Comparison of ENCODE assay signal across 1 cellular context in genomic region chr16:16828913-16829398, GRCh38.
TF ChIP-seq lines count a peak whose summit lies in the region.

No MANE protein-coding gene starts in this region.

TF ChIP-seq in K562, 482 proteins besides CTCF, POLR2A, EP300 and RAD21 (continued from another document and continues in another):
- TF ChIP-seq HMBOX1 (IDR thresholded peaks at IDR 0.05): peak; percentile 72
- TF ChIP-seq SMARCE1 (IDR thresholded peaks at IDR 0.05): peak; percentile 60; the same call in 1 of the 2 replicates
- TF ChIP-seq HDAC1 (IDR thresholded peaks at IDR 0.05): 0 out of 4 replicates have a peak, but pooled peaks of 1 of the 2 experiments have one; percentile 25
- TF ChIP-seq SRSF1 (IDR thresholded peaks at IDR 0.05; ENCODE audit: low read depth, low read length): no peak
- no peak for TF ChIP-seq ATF2 (CRISPR knock-in tag; IDR thresholded peaks at IDR 0.05)
- TF ChIP-seq ZNF263 (CRISPR knock-in tag; IDR thresholded peaks at IDR 0.05; ENCODE audit: borderline replicate concordance): peak; percentile 57; the same call in 1 of the 2 replicates
- TF ChIP-seq MLLT1 (IDR thresholded peaks at IDR 0.05): 0 out of 4 replicates have a peak, but pooled peaks of 1 of the 2 experiments have one; percentile 55
- no peak for TF ChIP-seq HES1 (IDR thresholded peaks at IDR 0.05; ENCODE audit: low read depth)
- TF ChIP-seq CBFA2T3 (IDR thresholded peaks at IDR 0.05): peak; percentile 18; the same call in 1 of the 2 replicates
- peak; percentile 26; the same call in 1 of the 2 replicates for TF ChIP-seq TEAD4 (IDR thresholded peaks at IDR 0.05; ENCODE audit: low read length)
- TF ChIP-seq TEAD4 (CRISPR knock-in tag; IDR thresholded peaks at IDR 0.05; ENCODE audit: borderline replicate concordance): no peak
- no peak for TF ChIP-seq EHMT2 (IDR thresholded peaks at IDR 0.05)
- TF ChIP-seq FOXA3 (CRISPR knock-in tag; conservative IDR thresholded peaks at IDR 0.05 in 1 of 2, IDR thresholded peaks at IDR 0.05 in 1 of 2): no peak
- TF ChIP-seq ESRRA (IDR thresholded peaks at IDR 0.05; ENCODE audit: borderline replicate concordance, low read depth): peak; percentile 65; the same call in 1 of the 2 replicates
- 0 out of 2 replicates have a peak, but pooled peaks have one; percentile 10 for TF ChIP-seq TCF3 (CRISPR knock-in tag; IDR thresholded peaks at IDR 0.05)
- peak; percentile 58 for TF ChIP-seq DPF2 (IDR thresholded peaks at IDR 0.05)
- peak; percentile 48; the same call in 1 of the 2 replicates for TF ChIP-seq ATF3 (IDR thresholded peaks at IDR 0.05)
- no peak for TF ChIP-seq ATF3 (CRISPR knock-in tag; conservative IDR thresholded peaks at IDR 0.05)
- TF ChIP-seq JUND (IDR thresholded peaks at IDR 0.05; ENCODE audit: borderline replicate concordance, low read depth, low read length): peak; percentile 28; the same call in 1 of the 2 replicates
- peak; percentile 62; the same call in 2 of the 3 replicates for TF ChIP-seq JUND (tag; IDR thresholded peaks at IDR 0.05; ENCODE audit: borderline replicate concordance, low read depth, low read length)
- no peak for TF ChIP-seq ZNF224 (CRISPR knock-in tag; IDR thresholded peaks at IDR 0.05)
- TF ChIP-seq EGR1 (conservative IDR thresholded peaks at IDR 0.05): peak; percentile 78
- TF ChIP-seq E2F8 (IDR thresholded peaks at IDR 0.05; ENCODE audit: low read depth, partially characterized antibody): peak; percentile 35
- TF ChIP-seq LARP7 (IDR thresholded peaks at IDR 0.05): no peak
- peak; percentile 83 for TF ChIP-seq MIER1 (IDR thresholded peaks at IDR 0.05; ENCODE audit: low read depth)
- TF ChIP-seq PBX2 (CRISPR knock-in tag; IDR thresholded peaks at IDR 0.05; ENCODE audit: low read depth): no peak
- peak; percentile 38; the same call in 1 of the 2 replicates for TF ChIP-seq PBX2 (tag; conservative IDR thresholded peaks at IDR 0.05; ENCODE audit: low read depth)
- peak; percentile 65 for TF ChIP-seq SPI1 (IDR thresholded peaks at IDR 0.05; ENCODE audit: borderline replicate concordance, low read depth, low read length)
- TF ChIP-seq TEAD1 (CRISPR knock-in tag; IDR thresholded peaks at IDR 0.05): 0 out of 4 replicates have a peak, but pooled peaks of 1 of the 2 experiments have one; percentile 35
- no peak for TF ChIP-seq CBFA2T2 (conservative IDR thresholded peaks at IDR 0.05)
- TF ChIP-seq ATF7 (IDR thresholded peaks at IDR 0.05): peak; percentile 55; the same call in 1 of the 2 replicates
- peak; percentile 90 for TF ChIP-seq PRDM10 (IDR thresholded peaks at IDR 0.05; ENCODE audit: partially characterized antibody)
- no peak for TF ChIP-seq MAFK (IDR thresholded peaks at IDR 0.05; ENCODE audit: low read length)
- TF ChIP-seq CXXC5 (CRISPR knock-in tag; IDR thresholded peaks at IDR 0.05): 0 out of 2 replicates have a peak, but pooled peaks have one; percentile 15
- TF ChIP-seq BCLAF1 (IDR thresholded peaks at IDR 0.05; ENCODE audit: borderline replicate concordance in 1 of 2, control insufficient read depth in 1 of 2, low read depth in 2 of 2, low read length in 1 of 2): no peak
- 0 out of 2 replicates have a peak, but pooled peaks have one; percentile 33 for TF ChIP-seq GABPA (tag; conservative IDR thresholded peaks at IDR 0.05; ENCODE audit: low read depth)
- TF ChIP-seq LCOR (CRISPR knock-in tag; IDR thresholded peaks at IDR 0.05): 0 out of 2 replicates have a peak, but pooled peaks have one; percentile 26
- TF ChIP-seq MEIS2 (IDR thresholded peaks at IDR 0.05; ENCODE audit: partially characterized antibody): peak; percentile 73
- no peak for TF ChIP-seq HINFP (tag; conservative IDR thresholded peaks at IDR 0.05; ENCODE audit: low read depth)
- TF ChIP-seq MTA1 (IDR thresholded peaks at IDR 0.05; ENCODE audit: borderline replicate concordance): peak; percentile 58; the same call in 1 of the 2 replicates
- peak; percentile 81 for TF ChIP-seq ELF1 (tag; IDR thresholded peaks at IDR 0.05)
- peak; percentile 53; the same call in 1 of the 2 replicates for TF ChIP-seq CTBP1 (IDR thresholded peaks at IDR 0.05; ENCODE audit: borderline replicate concordance)
